ENCODE assay signal across 7 cellular contexts in genomic region chr21:9034491-9035200, GRCh38.
A peak's percentile ranks its signal among the peaks of the same experiment; 100 is the strongest.
DNase-seq lines count a peak whose midpoint lies in the region; ATAC-seq, FAIRE-seq and TF ChIP-seq lines count a peak whose summit lies in the region.
"Not testable (repeated sequence)": the region's sequence is repeated elsewhere in the genome, so short reads cannot be mapped to it uniquely, and the experiment has no call there.

No MANE protein-coding gene starts in this region.

- DNase-seq in activated CD4-positive, alpha-beta T cell treated with anti-CD3 and anti-CD28 coated beads, Interleukin-2, amount 10 ng/mL, durations not matched to agents 24 days and 14 days, result peak; percentile 54
- DNase-seq in activated effector memory CD4-positive, alpha-beta T cell treated with anti-CD3 and anti-CD28 coated beads, Interleukin-2, amount 50 U/mL, for 16 hours, result peak; percentile 62
- DNase-seq in endothelial cell of umbilical vein (ENCODE audit: low read depth, low spot score), result not testable (repeated sequence)
- DNase-seq in Right ventricle myocardium superior, result peak; percentile 12
- DNase-seq in left lobe of liver (ENCODE audit: low spot score), result peak; percentile 38
- peak; percentile 83 for DNase-seq in osteocyte (ENCODE audit: extremely low spot score, unreplicated experiment)
- peak; percentile 62 for DNase-seq in upper lobe of right lung

- not testable (repeated sequence) for H3K9me3 ChIP-seq in endothelial cell of umbilical vein (replicated peaks; ENCODE audit: control insufficient read depth, insufficient read depth, low read length); upper lobe of right lung

- H3K36me3 ChIP-seq in endothelial cell of umbilical vein (ENCODE audit: control insufficient read depth in 2 of 2, extremely low read depth in 1 of 2, insufficient read depth in 2 of 2, low read length in 2 of 2); upper lobe of right lung: not testable (repeated sequence)

- not testable (repeated sequence) for H3K9ac ChIP-seq in endothelial cell of umbilical vein (replicated peaks; ENCODE audit: extremely low read depth, insufficient read depth, low read length)

- not testable (repeated sequence) for H3K27ac ChIP-seq in endothelial cell of umbilical vein (ENCODE audit: insufficient read depth, low read depth, low read length); upper lobe of right lung

- not testable (repeated sequence) for H2AFZ ChIP-seq in endothelial cell of umbilical vein (ENCODE audit: low read depth, low read length)

- H3K4me2 ChIP-seq in endothelial cell of umbilical vein (ENCODE audit: insufficient read depth, low read length), result not testable (repeated sequence)

- H3K79me2 ChIP-seq in endothelial cell of umbilical vein (ENCODE audit: control insufficient read depth, insufficient read depth, low read length), result not testable (repeated sequence)

- not testable (repeated sequence) for H4K20me1 ChIP-seq in endothelial cell of umbilical vein (replicated peaks; ENCODE audit: control insufficient read depth, extremely low read depth, insufficient read depth, low read length)

- not testable (repeated sequence) for H3K9me1 ChIP-seq in endothelial cell of umbilical vein (replicated peaks; ENCODE audit: control insufficient read depth, extremely low read depth, insufficient read depth, low read length)

- H3K4me3 ChIP-seq in endothelial cell of umbilical vein (replicated peaks in 1 of 3; ENCODE audit: insufficient read depth in 1 of 3, low read depth in 1 of 3, low read length in 3 of 3); upper lobe of right lung: not testable (repeated sequence)

- BruUV-seq in endothelial cell of umbilical vein (replicated peaks; lab: Mats Ljungman, UMichigan), result not testable (repeated sequence)

- not testable (repeated sequence) for TF ChIP-seq CTCF in endothelial cell of umbilical vein (IDR thresholded peaks at IDR 0.05; ENCODE audit: extremely low read depth in 1 of 2, insufficient read depth in 1 of 2, low read depth in 1 of 2, low read length in 2 of 2); osteocyte (IDR thresholded peaks at IDR 0.05); upper lobe of right lung (IDR thresholded peaks at IDR 0.05)

- not testable (repeated sequence) for H3K4me1 Mint-ChIP-seq in activated CD4-positive, alpha-beta T cell treated with anti-CD3 and anti-CD28 coated beads, Interleukin-2, amount 10 ng/mL, durations not matched to agents 24 days and 14 days; osteocyte (ENCODE audit: unreplicated experiment)

- H3K27me3 ChIP-seq in endothelial cell of umbilical vein (ENCODE audit: control insufficient read depth in 2 of 2, insufficient read depth in 2 of 2, low read length in 2 of 2); upper lobe of right lung: not testable (repeated sequence)

- CTCF ChIA-PET in endothelial cell of umbilical vein (lab: Charles Lee), result not testable (repeated sequence)

- POLR2A ChIA-PET in endothelial cell of umbilical vein (lab: Charles Lee), result not testable (repeated sequence)

- not testable (repeated sequence) for TF ChIP-seq POLR2A in endothelial cell of umbilical vein (IDR thresholded peaks at IDR 0.05; ENCODE audit: low read depth, low read length)

- not testable (repeated sequence) for H3K36me3 Mint-ChIP-seq in activated CD4-positive, alpha-beta T cell treated with anti-CD3 and anti-CD28 coated beads, Interleukin-2, amount 10 ng/mL, durations not matched to agents 24 days and 14 days (ENCODE audit: low read depth); osteocyte (ENCODE audit: unreplicated experiment)

- dilution Hi-C loops in endothelial cell of umbilical vein (cut with MboI; ENCODE audit: extremely low pct_ligation_motif_present, low sequenced_read_pairs), result not testable (repeated sequence)

- H3K9me3 Mint-ChIP-seq in activated CD4-positive, alpha-beta T cell treated with anti-CD3 and anti-CD28 coated beads, Interleukin-2, amount 10 ng/mL, durations not matched to agents 24 days and 14 days; osteocyte (ENCODE audit: unreplicated experiment): not testable (repeated sequence)

- ATAC-seq in Right ventricle myocardium superior (ENCODE audit: poor library complexity); left lobe of liver; upper lobe of right lung: not testable (repeated sequence)

- intact Hi-C loops in activated CD4-positive, alpha-beta T cell treated with anti-CD3 and anti-CD28 coated beads, Interleukin-2, amount 10 ng/mL, durations not matched to agents 24 days and 14 days (cut with micrococcal nuclease); endothelial cell of umbilical vein (cut with micrococcal nuclease); Right ventricle myocardium superior (cut with DNase I); upper lobe of right lung (cut with DNase I): not testable (repeated sequence)

- peak; percentile 80 for FAIRE-seq in endothelial cell of umbilical vein (lab: Jason Lieb, UNC)

- H3K4me1 ChIP-seq in endothelial cell of umbilical vein (ENCODE audit: control insufficient read depth, extremely low read depth, insufficient read depth, low read length); upper lobe of right lung: not testable (repeated sequence)

- not testable (repeated sequence) for H3K27me3 Mint-ChIP-seq in activated CD4-positive, alpha-beta T cell treated with anti-CD3 and anti-CD28 coated beads, Interleukin-2, amount 10 ng/mL, durations not matched to agents 24 days and 14 days; osteocyte (ENCODE audit: unreplicated experiment)

- H3K27ac Mint-ChIP-seq in activated CD4-positive, alpha-beta T cell treated with anti-CD3 and anti-CD28 coated beads, Interleukin-2, amount 10 ng/mL, durations not matched to agents 24 days and 14 days; osteocyte (ENCODE audit: unreplicated experiment): not testable (repeated sequence)

- not testable (repeated sequence) for H3K4me3 Mint-ChIP-seq in activated CD4-positive, alpha-beta T cell treated with anti-CD3 and anti-CD28 coated beads, Interleukin-2, amount 10 ng/mL, durations not matched to agents 24 days and 14 days; osteocyte (ENCODE audit: unreplicated experiment)
